Comparison of ENCODE assay signal across 9 cellular contexts in the genomic region with DNA sequence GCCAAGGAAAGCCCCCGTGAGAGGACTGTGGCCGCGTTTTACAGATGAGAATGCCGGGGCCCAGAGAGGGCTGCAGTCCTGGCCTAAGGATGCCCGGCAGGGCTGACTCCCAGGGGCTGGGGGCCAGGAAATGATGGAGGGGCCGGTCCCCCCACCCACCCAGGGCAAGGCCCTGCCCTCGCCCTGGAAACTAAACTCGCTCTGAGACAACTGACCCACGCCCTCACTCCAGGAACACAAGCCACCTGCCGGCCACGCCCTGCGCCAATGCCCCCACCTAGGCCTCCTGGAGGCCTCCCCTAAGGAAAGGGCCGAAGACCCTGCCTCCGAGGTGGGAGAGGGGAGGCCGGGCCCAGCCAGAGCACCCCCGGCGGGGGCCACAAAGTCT. TPM values are rescaled to one million over a fixed set of nuclear protein-coding genes. Genes with fewer than 3 reads are reported as not detected.
DNase-seq lines count a peak whose midpoint lies in the region; ATAC-seq and TF ChIP-seq lines count a peak whose summit lies in the region.
"Had no signal": no experiment of that assay in that cellular context is flagged by ENCODE, and none has a peak within 500 bp of the region (broad histone marks: within the 10 kb centered on the region; RNA-seq: fewer than 3 reads in every experiment).

No MANE protein-coding gene starts in this region.

- H3K36me3 Mint-ChIP-seq in CD8-positive, alpha-beta memory T cell = peaks cover 0 to 40% (median 4%) of the 10 kb centered on the region in 3 donors
- peaks cover 5% of the 10 kb centered on the region for H3K36me3 Mint-ChIP-seq in T-cell

- DNase-seq in CD8-positive, alpha-beta memory T cell = peak in 1 of 5 donors; percentile 45
- no peak for DNase-seq in T-cell
- DNase-seq in fibroblast of mammary gland (ENCODE audit: low read depth) = no peak
- DNase-seq in gastrocnemius medialis = peak in 1 of 2 donors; percentile 60
- no peak for DNase-seq in stimulated activated naive CD4-positive, alpha-beta T cell treated with Interleukin-2 at 50 U/mL for 16 hours (lab: John Stamatoyannopoulos, UW)
- no peak for DNase-seq in NCI-H2107 treated with DMSO at 0.1 percent for 48 hours (lab: John Stamatoyannopoulos, UW; ENCODE audit: unreplicated experiment)
- no peak for DNase-seq in HPDE6-E6E7 (ENCODE audit: extremely low spot score)
- no peak for DNase-seq in stimulated activated CD4-positive, alpha-beta T cell treated with anti-CD3 and anti-CD28 coated beads, Interleukin-4, amount 100 ng/mL, for 24 hours

- peak overlapping the region; percentile 74 for H3K27ac ChIP-seq in CD8-positive, alpha-beta memory T cell (ENCODE audit: low read depth, low read length)
- H3K27ac ChIP-seq in gastrocnemius medialis = peak overlapping the region; percentile 99 to 100 (median 100)

- in situ Hi-C loops in gastrocnemius medialis (cut with MboI; ENCODE audit: low sequenced_read_pairs in 4 of 4) = no loop called here

- peak overlapping the region; percentile 80 to 99 (median 92) for H3K27ac Mint-ChIP-seq in CD8-positive, alpha-beta memory T cell
- H3K27ac Mint-ChIP-seq in T-cell = peak overlapping the region; percentile 36 to 64

- peaks cover 29 to 76% (median 37%) of the 10 kb centered on the region in 3 donors for H3K4me1 Mint-ChIP-seq in CD8-positive, alpha-beta memory T cell
- H3K4me1 Mint-ChIP-seq in T-cell = peaks cover 13 to 57% (median 43%) of the 10 kb centered on the region in 3 donors

- CTCF ChIA-PET in CD8-positive, alpha-beta memory T cell (lab: Charles Lee) = interaction anchor here (0.6 kb wide), 1 partner anchor 9 kb away, joined by 5 read pairs; no protein-coding TSS in a partner anchor
- CTCF ChIA-PET in T-cell (lab: Charles Lee) = interaction anchor here in 1 of 2 donors (0.6 kb wide), 1 partner anchor 51 kb away, joined by 3 read pairs; no protein-coding TSS in a partner anchor

- TF ChIP-seq CTCF in fibroblast of mammary gland (conservative IDR thresholded peaks at IDR 0.05; ENCODE audit: control insufficient read depth, insufficient read depth, low read depth, low read length) (no peak), gastrocnemius medialis (IDR thresholded peaks at IDR 0.05 in 4 of 5, conservative IDR thresholded peaks at IDR 0.05 in 1 of 5) (no peak)

- H3K4me3 Mint-ChIP-seq in CD8-positive, alpha-beta memory T cell = peak overlapping the region; percentile 48 to 92 (median 71)
- H3K4me3 Mint-ChIP-seq in T-cell = peak overlapping the region in 1 of 3 donors; percentile 17
- H3K4me3 Mint-ChIP-seq: WTC11 had no signal

- intact Hi-C loops in gastrocnemius medialis (cut with DNase I; ENCODE audit: low total_unique reads) = no loop called here

- no peaks in the 10 kb centered on the region for H3K9me3 ChIP-seq in CD8-positive, alpha-beta memory T cell (ENCODE audit: low read length)
- no peaks in the 10 kb centered on the region for H3K9me3 ChIP-seq in gastrocnemius medialis

- no peaks in the 10 kb centered on the region for H3K9me3 Mint-ChIP-seq in CD8-positive, alpha-beta memory T cell
- H3K9me3 Mint-ChIP-seq in T-cell = no peaks in the 10 kb centered on the region
- H3K9me3 Mint-ChIP-seq: WTC11 had no signal

- POLR2A ChIA-PET in CD8-positive, alpha-beta memory T cell (lab: Charles Lee) = interaction anchor here (0.7 to 2.9 kb wide), 6 partner anchors 10 to 81 kb away, joined by 3 to 15 read pairs (median 3); a partner anchor contains a TSS
- POLR2A ChIA-PET in T-cell (lab: Charles Lee) = no interaction called here

- peaks cover 4% of the 10 kb centered on the region for H3K36me3 ChIP-seq in CD8-positive, alpha-beta memory T cell (ENCODE audit: insufficient read depth, low read length)
- peaks cover 0 to 8% of the 10 kb centered on the region in 2 donors for H3K36me3 ChIP-seq in gastrocnemius medialis

- H3K27me3 Mint-ChIP-seq in CD8-positive, alpha-beta memory T cell = peaks cover 0 to 8% of the 10 kb centered on the region in 2 donors
- no peaks in the 10 kb centered on the region for H3K27me3 Mint-ChIP-seq in T-cell

- ATAC-seq in T-cell (replicated peaks in 1 of 4) (no peak), gastrocnemius medialis (no peak)
- ATAC-seq: WTC11 had no signal

- H3K4me3 ChIP-seq in CD8-positive, alpha-beta memory T cell (ENCODE audit: low read length) = peak overlapping the region; percentile 6
- H3K4me3 ChIP-seq in fibroblast of mammary gland (ENCODE audit: control insufficient read depth, low read depth, low read length) = peak overlapping the region; percentile 19
- peak overlapping the region; percentile 50 to 70 (median 56) for H3K4me3 ChIP-seq in gastrocnemius medialis

- TF ChIP-seq POLR2A in gastrocnemius medialis (IDR thresholded peaks at IDR 0.05) = no peak

- peaks cover 52% of the 10 kb centered on the region for H3K4me1 ChIP-seq in CD8-positive, alpha-beta memory T cell (ENCODE audit: insufficient read depth, low read length)
- peaks cover 59 to 63% of the 10 kb centered on the region in 2 donors for H3K4me1 ChIP-seq in gastrocnemius medialis

- H3K27me3 ChIP-seq in CD8-positive, alpha-beta memory T cell (ENCODE audit: insufficient read depth, low read length, poor library complexity, severe bottlenecking) = no peaks in the 10 kb centered on the region
- H3K27me3 ChIP-seq in gastrocnemius medialis = no peaks in the 10 kb centered on the region

RNA-seq across cellular contexts. Expression of a gene that starts 7.2 kb away (rescaled TPM):
- total RNA-seq in CD8-positive, alpha-beta memory T cell = 10 to 100 TPM; 44.1 to 46.8 TPM
- 86.1 TPM for polyA plus RNA-seq in CD8-positive, alpha-beta memory T cell
- total RNA-seq in T-cell (10 to 100 TPM; 43.6 to 85.7 (median 81.8) TPM), gastrocnemius medialis (100 to 1,000 TPM in 2 of 4 donors, 10 to 100 TPM in 2; 50.0 to 104 (median 91.9) TPM)

RNA-seq across cellular contexts. Expression of a gene that starts 52.0 kb away (rescaled TPM):
- 10 to 100 TPM; 29.1 to 33.8 TPM for total RNA-seq in CD8-positive, alpha-beta memory T cell
- polyA plus RNA-seq in CD8-positive, alpha-beta memory T cell = 6.3 TPM
- total RNA-seq in T-cell (10 to 100 TPM; 21.8 to 42.6 (median 31.4) TPM), gastrocnemius medialis (10 to 100 TPM; 15.5 to 20.0 (median 17.5) TPM)
